2 cellular contexts compared by ENCODE assay signal in the genomic region with DNA sequence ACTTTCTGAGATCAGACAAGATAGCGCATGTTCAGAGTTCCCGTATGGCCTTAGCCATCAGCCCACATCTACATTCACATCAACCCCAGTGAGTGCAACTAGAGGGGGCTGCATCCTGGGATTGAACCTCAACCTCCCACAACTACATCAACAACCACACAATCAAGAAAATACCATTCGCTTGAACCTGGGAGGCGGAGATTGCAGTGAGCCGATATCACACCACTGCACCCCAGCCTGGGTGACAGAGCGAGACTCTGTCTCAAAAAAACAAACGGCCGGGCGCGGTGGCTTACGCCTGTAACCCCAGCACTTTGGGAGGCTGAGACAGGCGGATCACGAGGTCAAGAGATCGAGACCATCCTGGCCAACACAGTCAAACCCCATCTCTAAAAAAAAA. TPM values are rescaled to one million over a fixed set of nuclear protein-coding genes. Genes with fewer than 3 reads are reported as not detected.
"Had no signal": no experiment of that assay in that cellular context is flagged by ENCODE, and none has a peak within 500 bp of the region (broad histone marks: within the 10 kb centered on the region; RNA-seq: fewer than 3 reads in every experiment).

No MANE protein-coding gene starts in this region.

RNA-seq across cellular contexts. Expression of a gene that starts 31.8 kb away (rescaled TPM):
- total RNA-seq: vagina had no signal

RNA-seq across cellular contexts. Expression of a gene that starts 50.4 kb away (rescaled TPM):
- total RNA-seq: suprapubic skin had no signal
